Comparison of ENCODE assay signal across 32 cellular contexts in genomic region chr12:107586256-107586970, GRCh38.
"Had no signal": no experiment of that assay in that cellular context is flagged by ENCODE, and none has a peak within 500 bp of the region (broad histone marks: within the 10 kb centered on the region; RNA-seq: fewer than 3 reads in every experiment).

No MANE protein-coding gene starts in this region.

- DNase-seq: activated CD4-positive, alpha-beta memory T cell treated with anti-CD3 and anti-CD28 coated beads, Interleukin-2, amount 10 ng/mL, durations not matched to agents 7 days and 5 days; activated CD4-positive, alpha-beta T cell treated with anti-CD3 and anti-CD28 coated beads for 1 hour; activated CD4-positive, alpha-beta T cell treated with anti-CD3 and anti-CD28 coated beads for 48 hours; activated CD4-positive, CD25-positive, alpha-beta regulatory T cell; activated gamma-delta T cell; activated naive CD4-positive, alpha-beta T cell treated with Interleukin-2 at 50 U/mL for 16 hours; activated T-cell treated with anti-CD3 and anti-CD28 coated beads, Interleukin-2, amount 50 U/mL, for 1 hour; activated T-cell treated with anti-CD3 and anti-CD28 coated beads, Interleukin-2, amount 50 U/mL, for 72 hours; adrenal gland; body of pancreas; caudate nucleus; NCI-H1105; NCI-H1417 treated with DMSO at 0.1 percent for 48 hours; NCI-H187 treated with DMSO at 0.1 percent for 48 hours; NCI-H2081 treated with DMSO at 0.1 percent for 48 hours; NCI-H226; NCI-H446 treated with DMSO at 0.1 percent for 48 hours; NCI-H524; NCI-H748 treated with DMSO at 0.1 percent for 48 hours; NK-92 treated with Interleukin-12 subunit alpha and Interleukin-12 subunit beta, amount 100 ng/mL, for 24 hours; PC-3; SIG-M5; SW 1271; T-helper 1 cell; T-helper 2 cell; T-helper 9 cell; WERI-Rb-1 had no signal

- H3K4me3 ChIP-seq: adrenal gland, body of pancreas, K562 had no signal

- H3K27me3 ChIP-seq: body of pancreas had no signal

- H3K27me3 Mint-ChIP-seq: activated CD4-positive, alpha-beta memory T cell treated with anti-CD3 and anti-CD28 coated beads, Interleukin-2, amount 10 ng/mL, durations not matched to agents 7 days and 5 days; activated naive CD4-positive, alpha-beta T cell treated with anti-CD3 and anti-CD28 coated beads, Interleukin-2, amount 50 U/mL, for 24 hours had no signal

- H3K4me3 Mint-ChIP-seq: activated CD4-positive, alpha-beta memory T cell treated with anti-CD3 and anti-CD28 coated beads, Interleukin-2, amount 10 ng/mL, durations not matched to agents 7 days and 5 days; activated naive CD4-positive, alpha-beta T cell treated with anti-CD3 and anti-CD28 coated beads, Interleukin-2, amount 50 U/mL, for 24 hours; activated T-cell treated with anti-CD3 and anti-CD28 coated beads, Interleukin-2, amount 50 U/mL, for 72 hours had no signal

- H3K9me3 ChIP-seq: adrenal gland, body of pancreas had no signal

- H3K36me3 ChIP-seq: adrenal gland, WERI-Rb-1 had no signal

- H3K27ac Mint-ChIP-seq: activated CD4-positive, alpha-beta memory T cell treated with anti-CD3 and anti-CD28 coated beads, Interleukin-2, amount 10 ng/mL, durations not matched to agents 7 days and 5 days; activated naive CD4-positive, alpha-beta T cell treated with anti-CD3 and anti-CD28 coated beads, Interleukin-2, amount 50 U/mL, for 24 hours; activated T-helper 2 cell treated with anti-CD3 and anti-CD28 coated beads, Interferon-gamma antibody, Interleukin-2, Interleukin-4, amounts not matched to agents 10 μg/mL and 5 μg/mL and 100 μg/mL, durations not matched to agents 14 hours and 24 hours and 36 hours had no signal

- H3K4me1 ChIP-seq: adrenal gland, body of pancreas had no signal

- H3K4me1 Mint-ChIP-seq: activated CD4-positive, alpha-beta memory T cell treated with anti-CD3 and anti-CD28 coated beads, Interleukin-2, amount 10 ng/mL, durations not matched to agents 7 days and 5 days; activated naive CD4-positive, alpha-beta T cell treated with anti-CD3 and anti-CD28 coated beads, Interleukin-2, amount 50 U/mL, for 24 hours had no signal

- ATAC-seq: activated T-cell treated with anti-CD3 and anti-CD28 coated beads, Interleukin-2, amount 50 U/mL, for 72 hours; body of pancreas; K562; PC-3; Right ventricle myocardium inferior had no signal

- H3K27ac ChIP-seq: adrenal gland, body of pancreas, RWPE1, WERI-Rb-1 had no signal
